9 cellular contexts compared by ENCODE assay signal in the genomic region with DNA sequence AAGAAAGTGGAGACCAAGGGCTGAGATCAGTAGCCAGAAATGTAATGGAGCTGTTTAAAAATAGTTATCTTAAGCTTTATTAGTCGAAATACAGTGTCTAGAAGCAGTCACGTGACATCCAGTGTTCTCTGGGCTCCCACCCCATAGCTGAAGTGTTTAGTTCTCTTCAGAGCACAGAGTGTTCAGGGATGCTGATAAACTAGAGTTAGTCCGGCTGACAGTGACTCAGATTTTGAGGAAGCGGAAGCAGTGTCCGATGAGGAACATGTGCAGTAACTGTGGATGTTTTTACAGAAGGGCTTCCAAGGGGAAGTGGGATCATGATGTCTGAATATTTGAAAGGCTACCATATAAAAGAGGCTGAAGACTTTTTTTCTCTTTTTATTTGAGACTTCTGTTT.
DNase-seq lines count a peak whose midpoint lies in the region; ATAC-seq and TF ChIP-seq lines count a peak whose summit lies in the region.
"Had no signal": no experiment of that assay in that cellular context is flagged by ENCODE, and none has a peak within 500 bp of the region (broad histone marks: within the 10 kb centered on the region; RNA-seq: fewer than 3 reads in every experiment).

No MANE protein-coding gene starts in this region.

- peak overlapping the region; percentile 41 for H3K4me2 ChIP-seq in BLaER1

- TF ChIP-seq CTCF in ovary (IDR thresholded peaks at IDR 0.05): no peak

- H3K27me3 ChIP-seq in BLaER1: no peaks in the 10 kb centered on the region
- no peaks in the 10 kb centered on the region for H3K27me3 ChIP-seq in ovary

- H3K36me3 ChIP-seq in BLaER1: peaks cover 93% of the 10 kb centered on the region
- H3K36me3 ChIP-seq in ovary: no peaks in the 10 kb centered on the region

- no peak overlapping the region for H3K9ac ChIP-seq in BLaER1

- intact Hi-C loops in ovary (cut with DNase I): no loop called here

- H3K4me3 ChIP-seq in BLaER1 (no peak overlapping the region), ovary (no peak overlapping the region)

- ATAC-seq in HG02840 (IDR thresholded peaks at IDR 0.05; ENCODE audit: low FRiP score, unreplicated experiment): no peak

- no peaks in the 10 kb centered on the region for H3K9me3 ChIP-seq in BLaER1
- no peaks in the 10 kb centered on the region for H3K9me3 ChIP-seq in ovary

- 2 to 7% (median 6%) methylated on average over 5 of the region's 5 CpGs for WGBS in ovary, 3 donors

- H3K4me1 ChIP-seq in BLaER1 (peaks cover 97% of the 10 kb centered on the region), ovary (ENCODE audit: insufficient read depth) (peaks cover 1% of the 10 kb centered on the region)

- DNase-seq in SIG-M5 treated with dmso at 0.1 percent for 504 hours (lab: John Stamatoyannopoulos, UW; ENCODE audit: unreplicated experiment): peak; percentile 98
- peak; percentile 33 for DNase-seq in fibroblast of the conjunctiva (ENCODE audit: low read depth)
- DNase-seq in ovary: peak in 4 of 5 donors; percentile 60 to 77 (median 64)
- no peak for DNase-seq in stimulated activated CD4-positive, alpha-beta T cell treated with anti-CD3 and anti-CD28 coated beads, Interleukin-4, amount 100 ng/mL, for 1 hour
- no peak for DNase-seq in stimulated activated CD4-positive, alpha-beta T cell treated with anti-CD3 and anti-CD28 coated beads, Interleukin-4, amount 100 ng/mL, for 24 hours
- no peak for DNase-seq in NCI-H1092 (lab: John Stamatoyannopoulos, UW)
- DNase-seq: DND-41 had no signal

- H3K27ac ChIP-seq in BLaER1 (no peak overlapping the region), ovary (no peak overlapping the region)

- TF ChIP-seq EP300 in ovary (IDR thresholded peaks at IDR 0.05): no peak

- TF ChIP-seq POLR2A in ovary (IDR thresholded peaks at IDR 0.05): no peak

- peaks cover 100% of the 10 kb centered on the region for H4K20me1 ChIP-seq in BLaER1

Comparison
In these comparisons a context has a peak if more than half of its experiments do, and no peak if none do; other contexts are left out.
1. DNase-seq: peak in SIG-M5 treated with dmso at 0.1 percent for 504 hours (single experiment), fibroblast of the conjunctiva (single experiment) and ovary (4 of 5); none in stimulated activated CD4-positive, alpha-beta T cell treated with anti-CD3 and anti-CD28 coated beads, Interleukin-4, amount 100 ng/mL, for 1 hour (single experiment), stimulated activated CD4-positive, alpha-beta T cell treated with anti-CD3 and anti-CD28 coated beads, Interleukin-4, amount 100 ng/mL, for 24 hours (single experiment) and NCI-H1092 (single experiment).